In genomic region chr13:113863511-113864302, GRCh38 we compare ENCODE assay signal across 8 cellular contexts. TPM values are rescaled to one million over a fixed set of nuclear protein-coding genes. Genes with fewer than 3 reads are reported as not detected.
A peak's percentile ranks its signal among the peaks of the same experiment; 100 is the strongest.
DNase-seq lines count a peak whose midpoint lies in the region; ATAC-seq and TF ChIP-seq lines count a peak whose summit lies in the region.

GAS6 (minus strand) TSS chr13:113864076; CDS start chr13:113863920, 156 bp downstream.

- H3K36me3 ChIP-seq in Panc1 (ENCODE audit: control insufficient read depth, insufficient read depth, low read length), result no peaks in the 10 kb centered on the region

- in situ Hi-C loops in Panc1 (cut with HindIII; ENCODE audit: low pct_unique_long_range_greater_than_20kb, low sequenced_read_pairs), result no loop called here

- peak; percentile 84 for DNase-seq in AG08395 (ENCODE audit: low spot score)
- no peak for DNase-seq in Panc1 (ENCODE audit: low read depth, low spot score)
- peak; percentile 34 for DNase-seq in choroid plexus epithelial cell (ENCODE audit: low read depth)

- POLR2A ChIA-PET in Panc1 (lab: Charles Lee), result no interaction called here

- H3K4me3 ChIP-seq in Panc1 (ENCODE audit: low read depth in 2 of 2, low read length in 2 of 2) (peak within 1 kb of the TSS; percentile 57 to 69), choroid plexus epithelial cell (ENCODE audit: low read depth, low read length) (peak within 1 kb of the TSS; percentile 69)

- H3K4me1 Mint-ChIP-seq in stimulated activated memory B cell treated with anti-CD40 and anti-IgM and Interleukin-4, amounts not matched to agents 10 μg/mL and 1 μg/mL and 100 μg/mL, for 72 hours, result peaks cover 42% of the 10 kb centered on the region

- H3K27ac ChIP-seq in Panc1 (ENCODE audit: low read length), result peak within 1 kb of the TSS; percentile 51
- peak within 1 kb of the TSS; percentile 65 for H3K27ac ChIP-seq in layer of hippocampus (ENCODE audit: low read depth, low read length)

- H3K27ac Mint-ChIP-seq in stimulated activated memory B cell treated with anti-CD40 and anti-IgM and Interleukin-4, amounts not matched to agents 10 μg/mL and 1 μg/mL and 100 μg/mL, for 72 hours, result peak within 1 kb of the TSS; percentile 91

- H3K36me3 Mint-ChIP-seq in stimulated activated memory B cell treated with anti-CD40 and anti-IgM and Interleukin-4, amounts not matched to agents 10 μg/mL and 1 μg/mL and 100 μg/mL, for 72 hours, result peaks cover 37% of the 10 kb centered on the region

- H3K4me1 ChIP-seq in Panc1 (ENCODE audit: control insufficient read depth, insufficient read depth, low read length), result peaks cover 3% of the 10 kb centered on the region; the same call in 1 of the 2 replicates

- TF ChIP-seq CTCF in Panc1 (IDR thresholded peaks at IDR 0.05) (peak; percentile 10), choroid plexus epithelial cell (conservative IDR thresholded peaks at IDR 0.05; ENCODE audit: low read depth, low read length) (peak; percentile 16)

- peaks cover 50% of the 10 kb centered on the region for H3K27me3 Mint-ChIP-seq in stimulated activated memory B cell treated with anti-CD40 and anti-IgM and Interleukin-4, amounts not matched to agents 10 μg/mL and 1 μg/mL and 100 μg/mL, for 72 hours

- no TSS peak for BruUV-seq in Panc1 (replicated peaks; lab: Mats Ljungman, UMichigan)

- H3K9me3 Mint-ChIP-seq in stimulated activated memory B cell treated with anti-CD40 and anti-IgM and Interleukin-4, amounts not matched to agents 10 μg/mL and 1 μg/mL and 100 μg/mL, for 72 hours, result peaks cover 13% of the 10 kb centered on the region

- H3K9me3 ChIP-seq in Panc1 (ENCODE audit: control insufficient read depth, insufficient read depth, low read depth, low read length), result no peaks in the 10 kb centered on the region

- H3K4me3 Mint-ChIP-seq in stimulated activated memory B cell treated with anti-CD40 and anti-IgM and Interleukin-4, amounts not matched to agents 10 μg/mL and 1 μg/mL and 100 μg/mL, for 72 hours, result peak within 1 kb of the TSS; percentile 91

- CTCF ChIA-PET in Panc1 (lab: Charles Lee), result no interaction called here

- H3K27me3 ChIP-seq in Panc1 (ENCODE audit: control insufficient read depth, insufficient read depth, low read length), result no peaks in the 10 kb centered on the region; the same call in 1 of the 2 replicates
- H3K27me3 ChIP-seq in layer of hippocampus (ENCODE audit: control insufficient read depth, insufficient read depth, low read length), result no peaks in the 10 kb centered on the region

- intact Hi-C loops in Panc1 (cut with micrococcal nuclease; ENCODE audit: unreplicated experiment), result no loop called here

- peak; percentile 39 for ATAC-seq in GM19372 (IDR thresholded peaks at IDR 0.05; ENCODE audit: low read depth, unreplicated experiment)
- peak; percentile 84 for ATAC-seq in Panc1
- ATAC-seq in stimulated activated memory B cell treated with anti-CD40 and anti-IgM and Interleukin-4, amounts not matched to agents 10 μg/mL and 1 μg/mL and 100 μg/mL, for 72 hours, result peak; percentile 75
- no peak for ATAC-seq in GM19395 (IDR thresholded peaks at IDR 0.05; ENCODE audit: unreplicated experiment)
- no peak for ATAC-seq in HG03342 (IDR thresholded peaks at IDR 0.05; ENCODE audit: unreplicated experiment)

RNA-seq across cellular contexts. Expression of gene GAS6, which starts in this region (rescaled TPM):
- 28.1 TPM for total RNA-seq in Panc1 (2021; ENCODE audit: unreplicated experiment)
- polyA plus RNA-seq in Panc1 (2012; ENCODE audit: insufficient read length), result 27.9 TPM

Comparison
In these comparisons a context has a peak if more than half of its experiments do, and no peak if none do; other contexts are left out.
1. ATAC-seq: peak in GM19372 (single experiment), Panc1 (single experiment) and stimulated activated memory B cell treated with anti-CD40 and anti-IgM and Interleukin-4, amounts not matched to agents 10 μg/mL and 1 μg/mL and 100 μg/mL, for 72 hours (single experiment); none in GM19395 (single experiment) and HG03342 (single experiment).